22 cellular contexts compared by ENCODE assay signal in genomic region chr2:217184242-217184641, GRCh38.
A peak's percentile ranks its signal among the peaks of the same experiment; 100 is the strongest.
DNase-seq lines count a peak whose midpoint lies in the region; ATAC-seq, FAIRE-seq and TF ChIP-seq lines count a peak whose summit lies in the region.
"Had no signal": no experiment of that assay in that cellular context is flagged by ENCODE, and none has a peak within 500 bp of the region (broad histone marks: within the 10 kb centered on the region; RNA-seq: fewer than 3 reads in every experiment).

No MANE protein-coding gene starts in this region.

- no TSS peak for BruUV-seq in PC-3 (replicated peaks; lab: Mats Ljungman, UMichigan)

- no peaks in the 10 kb centered on the region for H3K4me1 ChIP-seq in PC-3 (ENCODE audit: insufficient read depth, low read length)
- H3K4me1 ChIP-seq: Caco-2 had no signal

- no peak overlapping the region for H3K4me3 ChIP-seq in PC-3 (ENCODE audit: low read length)
- H3K4me3 ChIP-seq: GM23338 had no signal

- ATAC-seq in PC-3, result peak; percentile 49
- ATAC-seq in HG03342 (IDR thresholded peaks at IDR 0.05; ENCODE audit: unreplicated experiment), result no peak
- no peak for ATAC-seq in GM18861 (IDR thresholded peaks at IDR 0.05; ENCODE audit: unreplicated experiment)
- ATAC-seq in GM21515 (IDR thresholded peaks at IDR 0.05; ENCODE audit: unreplicated experiment), result no peak
- ATAC-seq: GM23338, HCT116 had no signal

- FAIRE-seq in colon (lab: Jason Lieb, UNC) (peak; percentile 41), frontal cortex (lab: Jason Lieb, UNC) (peak; percentile 87)
- FAIRE-seq: D721Med, GM19239, HTR-8/SVneo had no signal

- no peak overlapping the region for H3K9ac ChIP-seq in PC-3 (ENCODE audit: low read length)

- DNase-seq in ELR (ENCODE audit: low read depth), result peak; percentile 42
- peak; percentile 20 for DNase-seq in PC-3
- no peak for DNase-seq in frontal cortex (ENCODE audit: low spot score in 2 of 2)
- no peak for DNase-seq in foreskin melanocyte
- DNase-seq: ACHN; AML-193; Caco-2; CD4-positive, alpha-beta T cell; GF-D8; H7; HFFc6; KBM-7 had no signal

- no peaks in the 10 kb centered on the region for H3K79me2 ChIP-seq in PC-3 (ENCODE audit: low read length)

- no peaks in the 10 kb centered on the region for H4K20me1 ChIP-seq in PC-3 (ENCODE audit: low read length)

- CTCF ChIA-PET in PC-3 (lab: Charles Lee), result no interaction called here

- no peaks in the 10 kb centered on the region for H3K36me3 ChIP-seq in PC-3 (ENCODE audit: low read depth, low read length)

- H3K27me3 ChIP-seq in PC-3 (ENCODE audit: low read length), result no peaks in the 10 kb centered on the region

- POLR2A ChIA-PET in PC-3 (lab: Charles Lee; ENCODE audit: unreplicated experiment), result no interaction called here

- H3K4me2 ChIP-seq in PC-3 (ENCODE audit: low read length), result no peak overlapping the region
- H3K4me2 ChIP-seq: GM23338 had no signal

- no peak overlapping the region for H3K27ac ChIP-seq in PC-3 (ENCODE audit: low read length)
- H3K27ac ChIP-seq: C4-2B had no signal

- H3F3A ChIP-seq in PC-3 (ENCODE audit: low read length, unreplicated experiment), result no peaks in the 10 kb centered on the region

- TF ChIP-seq CTCF in PC-3 (conservative IDR thresholded peaks at IDR 0.05; ENCODE audit: low read depth, low read length), result no peak

- intact Hi-C loops in PC-3 (cut with micrococcal nuclease), result no loop called here

- no peaks in the 10 kb centered on the region for H3K9me3 ChIP-seq in PC-3 (ENCODE audit: low read length)
- H3K9me3 ChIP-seq: Caco-2 had no signal

- H2AFZ ChIP-seq in PC-3 (ENCODE audit: low read length), result 0 out of 2 replicates have a peak overlapping the region, but pooled peaks have one; percentile 42
- H2AFZ ChIP-seq: GM23338 had no signal

- no peaks in the 10 kb centered on the region for H3K9me2 ChIP-seq in PC-3 (replicated peaks; ENCODE audit: low read length)

Comparison
In these comparisons a context has a peak if more than half of its experiments do, and no peak if none do; other contexts are left out.
1. DNase-seq: peak in ELR (single experiment) and PC-3 (single experiment); none in frontal cortex (0 of 2) and foreskin melanocyte (single experiment).